ENCODE assay signal across 9 cellular contexts in genomic region chr19:33301011-33301899, GRCh38. TPM values are rescaled to one million over a fixed set of nuclear protein-coding genes. Genes with fewer than 3 reads are reported as not detected.
DNase-seq lines count a peak whose midpoint lies in the region; ATAC-seq and TF ChIP-seq lines count a peak whose summit lies in the region.
"Had no signal": no experiment of that assay in that cellular context is flagged by ENCODE, and none has a peak within 500 bp of the region (broad histone marks: within the 10 kb centered on the region; RNA-seq: fewer than 3 reads in every experiment).

No MANE protein-coding gene starts in this region.

- TF ChIP-seq CTCF in AG10803 (conservative IDR thresholded peaks at IDR 0.05; ENCODE audit: low read length): no peak
- no peak for TF ChIP-seq CTCF in epithelial cell of proximal tubule (conservative IDR thresholded peaks at IDR 0.05; ENCODE audit: low read depth, low read length)
- no peak for TF ChIP-seq CTCF in neural cell (IDR thresholded peaks at IDR 0.05; ENCODE audit: poor library complexity, severe bottlenecking)

- peaks cover 67% of the 10 kb centered on the region for H3K27me3 ChIP-seq in HUES64 (ENCODE audit: insufficient read depth, low read length)
- H3K27me3 ChIP-seq in neural cell (ENCODE audit: insufficient read depth, low read depth, low read length): peaks cover 45% of the 10 kb centered on the region

- H3K9ac ChIP-seq in HUES64 (ENCODE audit: low read depth, low read length): no peak overlapping the region; the same call in 1 of the 2 replicates
- peak overlapping the region; percentile 66 for H3K9ac ChIP-seq in neural cell (ENCODE audit: low read length)

- H3K9me3 ChIP-seq in HUES64 (ENCODE audit: insufficient read depth, low read depth, low read length): no peaks in the 10 kb centered on the region
- no peaks in the 10 kb centered on the region for H3K9me3 ChIP-seq in neural cell (ENCODE audit: low read length)

- DNase-seq in AG10803 (ENCODE audit: low read depth) (peak; percentile 11), epithelial cell of proximal tubule (ENCODE audit: low read depth) (no peak), H4 (ENCODE audit: low spot score) (no peak), middle frontal gyrus (ENCODE audit: extremely low spot score, low spot score) (no peak)
- DNase-seq: NCI-H1436 had no signal

- WGBS in HUES64: 3% methylated on average over 95 of the region's 95 CpGs

- H3K79me2 ChIP-seq in neural cell (replicated peaks; ENCODE audit: insufficient read depth, low read length): no peaks in the 10 kb centered on the region

- no peak for TF ChIP-seq EP300 in neural cell (conservative IDR thresholded peaks at IDR 0.05; ENCODE audit: poor library complexity, severe bottlenecking)

- H3K4me2 ChIP-seq in neural cell (ENCODE audit: low read length): no peak overlapping the region

- no peak overlapping the region for H2AFZ ChIP-seq in neural cell (ENCODE audit: low read depth, low read length)

- H3K9me2 ChIP-seq in neural cell (ENCODE audit: insufficient read depth, low read length): no peaks in the 10 kb centered on the region

- no peaks in the 10 kb centered on the region for H3F3A ChIP-seq in neural cell (ENCODE audit: insufficient read depth, low read length, poor library complexity, severe bottlenecking)

- no peaks in the 10 kb centered on the region for H3K36me3 ChIP-seq in HUES64 (ENCODE audit: insufficient read depth, low read length)
- H3K36me3 ChIP-seq in neural cell (ENCODE audit: insufficient read depth, low read length): no peaks in the 10 kb centered on the region

- H3K4me3 ChIP-seq in AG10803 (ENCODE audit: low read length): peak overlapping the region; percentile 29
- H3K4me3 ChIP-seq in HUES64 (ENCODE audit: low read length): peak overlapping the region; percentile 75
- H3K4me3 ChIP-seq in epithelial cell of proximal tubule (ENCODE audit: low read depth, low read length): peak overlapping the region; percentile 14
- H3K4me3 ChIP-seq in neural cell (ENCODE audit: low read length): peak overlapping the region; percentile 68

- no peak overlapping the region for H3K27ac ChIP-seq in HUES64 (ENCODE audit: low read depth, low read length)
- H3K27ac ChIP-seq in neural cell (ENCODE audit: low read length): no peak overlapping the region

- 0 out of 2 replicates have a peak, but pooled peaks cover 6% of the 10 kb centered on the region for H3K4me1 ChIP-seq in HUES64 (ENCODE audit: insufficient read depth, low read length)

- ATAC-seq in GM21360 (IDR thresholded peaks at IDR 0.05; ENCODE audit: unreplicated experiment) (no peak), GM19395 (IDR thresholded peaks at IDR 0.05; ENCODE audit: unreplicated experiment) (no peak)

- no peak for TF ChIP-seq RAD21 in neural cell (conservative IDR thresholded peaks at IDR 0.05)

- no peaks in the 10 kb centered on the region for H4K20me1 ChIP-seq in neural cell (ENCODE audit: insufficient read depth)

TF ChIP-seq in neural cell, 6 proteins besides CTCF, POLR2A, EP300 and RAD21:
- TF ChIP-seq TAF1 (IDR thresholded peaks at IDR 0.05; ENCODE audit: low read depth) (no peak), POLR2AphosphoS5 (IDR thresholded peaks at IDR 0.05) (peak; percentile 10)

RNA-seq across cellular contexts. Expression of gene CEBPA, which starts 1.1 kb away (rescaled TPM):
- 1.1 TPM for polyA plus RNA-seq in HUES64 (2013, experiment 1 of 2)
- 0.95 TPM for polyA plus RNA-seq in HUES64 (2013, experiment 2 of 2)
- total RNA-seq in epithelial cell of proximal tubule: 2.5 and 2.9 TPM in 2 replicates
- polyA plus RNA-seq in neural cell: 1.6 and 2.6 TPM in 2 replicates
- 5.0 and 6.6 TPM in 2 replicates for polyA minus RNA-seq in neural cell
- total RNA-seq in H4 (2014; rRNA removed; shearing (Covaris generic)): 2.7 and 4.3 TPM in 2 replicates

Comparison
In these comparisons a context has a peak if more than half of its experiments do, and no peak if none do; other contexts are left out.
1. H3K4me3 ChIP-seq: peak in every context shown above with its lines; median percentile 75 in HUES64; 68 in neural cell; 29 in AG10803; 14 in epithelial cell of proximal tubule.